ENCODE assay signal across 24 cellular contexts in the genomic region with DNA sequence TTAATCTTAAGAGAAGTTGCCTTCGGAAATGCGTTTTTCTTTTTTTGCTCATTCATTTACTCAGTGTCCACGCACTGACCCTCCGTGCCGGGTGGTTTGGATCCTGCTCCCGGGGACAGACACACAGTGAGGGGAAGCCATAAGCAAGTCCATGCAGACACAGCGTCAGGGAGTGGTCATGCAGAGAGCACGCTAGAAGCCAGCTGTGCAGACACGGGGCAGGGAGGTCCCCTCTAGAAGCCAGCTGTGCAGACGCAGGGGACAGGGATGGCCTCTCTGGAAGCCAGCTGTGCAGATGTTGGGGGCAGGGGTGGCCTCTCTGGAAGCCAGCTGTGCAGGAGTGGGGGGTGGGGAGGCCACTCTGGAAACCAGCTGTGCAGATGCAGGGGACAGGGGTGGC. TPM values are rescaled to one million over a fixed set of nuclear protein-coding genes. Genes with fewer than 3 reads are reported as not detected.
A peak's percentile ranks its signal among the peaks of the same experiment; 100 is the strongest.
DNase-seq lines count a peak whose midpoint lies in the region; ATAC-seq and TF ChIP-seq lines count a peak whose summit lies in the region.
"Had no signal": no experiment of that assay in that cellular context is flagged by ENCODE, and none has a peak within 500 bp of the region (broad histone marks: within the 10 kb centered on the region; RNA-seq: fewer than 3 reads in every experiment).

No MANE protein-coding gene starts in this region.

- DNase-seq in activated naive CD8-positive, alpha-beta T cell treated with anti-CD3 and anti-CD28 coated beads, Interleukin-2, amount 10 ng/mL, durations not matched to agents 7 days and 5 days = peak; percentile 15
- no peak for DNase-seq in activated naive CD8-positive, alpha-beta T cell treated with anti-CD3 and anti-CD28 coated beads for 36 hours
- DNase-seq in SK-N-MC (ENCODE audit: low read depth, low spot score) = no peak
- DNase-seq in left lung = peak; percentile 28 to 64
- DNase-seq in stomach = no peak
- no peak for DNase-seq in activated CD4-positive, alpha-beta T cell treated with anti-CD3 and anti-CD28 coated beads for 1 hour
- DNase-seq in COLO829 (ENCODE audit: low spot score) = no peak
- DNase-seq in Ammon's horn (ENCODE audit: low spot score) = no peak
- DNase-seq: activated CD4-positive, CD25-positive, alpha-beta regulatory T cell treated with anti-CD3 and anti-CD28 coated beads, Interleukin-2, amount 50 U/mL, for 72 hours; activated CD8-positive, alpha-beta T cell treated with anti-CD3 and anti-CD28 coated beads, Interleukin-2, amount 10 ng/mL, durations not matched to agents 7 days and 5 days; activated naive CD4-positive, alpha-beta T cell; effector CD8-positive, alpha-beta T cell; hippocampal formation; immature natural killer cell; mammary epithelial cell; NCI-H446 treated with DMSO at 0.1 percent for 48 hours; PC-3; stimulated activated CD4-positive, alpha-beta T cell treated with anti-CD3 and anti-CD28 coated beads, Interleukin-1b, Interleukin-23, amount 100 ng/mL, for 48 hours had no signal

- H3K4me1 ChIP-seq in left lung (peaks cover 7 to 13% of the 10 kb centered on the region in 2 donors), stomach (peaks cover 7 to 21% (median 12%) of the 10 kb centered on the region in 4 donors)

- H3K9me3 ChIP-seq in SK-N-MC (ENCODE audit: low read depth, low read length) (no peaks in the 10 kb centered on the region), left lung (no peaks in the 10 kb centered on the region), stomach (no peaks in the 10 kb centered on the region)
- H3K9me3 ChIP-seq: BLaER1 treated with 17β-estradiol and CSF1 and Interleukin-3, amounts not matched to agents 10 nM and 100 nM; breast epithelium; neutrophil; psoas muscle had no signal

- POLR2A ChIA-PET in activated naive CD8-positive, alpha-beta T cell treated with anti-CD3 and anti-CD28 coated beads, Interleukin-2, amount 10 ng/mL, durations not matched to agents 7 days and 5 days (lab: Charles Lee) = no interaction called here

- ATAC-seq in activated naive CD8-positive, alpha-beta T cell treated with anti-CD3 and anti-CD28 coated beads, Interleukin-2, amount 10 ng/mL, durations not matched to agents 7 days and 5 days (ENCODE audit: low read depth) = no peak
- ATAC-seq in left lung = no peak
- ATAC-seq: activated CD8-positive, alpha-beta T cell treated with anti-CD3 and anti-CD28 coated beads, Interleukin-2, amount 10 ng/mL, durations not matched to agents 7 days and 5 days; PC-3; psoas muscle had no signal

- TF ChIP-seq CTCF in left lung (IDR thresholded peaks at IDR 0.05) = no peak
- no peak for TF ChIP-seq CTCF in stomach (IDR thresholded peaks at IDR 0.05)

- H3K9ac ChIP-seq in SK-N-MC (ENCODE audit: insufficient read length) = no peak overlapping the region
- H3K9ac ChIP-seq: BLaER1 treated with 17β-estradiol and CSF1 and Interleukin-3, amounts not matched to agents 10 nM and 100 nM had no signal

- no peaks in the 10 kb centered on the region for H3K36me3 Mint-ChIP-seq in activated naive CD8-positive, alpha-beta T cell treated with anti-CD3 and anti-CD28 coated beads, Interleukin-2, amount 10 ng/mL, durations not matched to agents 7 days and 5 days
- peaks cover 2% of the 10 kb centered on the region for H3K36me3 Mint-ChIP-seq in activated naive CD8-positive, alpha-beta T cell treated with anti-CD3 and anti-CD28 coated beads for 36 hours
- H3K36me3 Mint-ChIP-seq: immature natural killer cell, type B pancreatic cell had no signal

- H3K4me1 Mint-ChIP-seq in activated naive CD8-positive, alpha-beta T cell treated with anti-CD3 and anti-CD28 coated beads, Interleukin-2, amount 10 ng/mL, durations not matched to agents 7 days and 5 days = peaks cover 7% of the 10 kb centered on the region
- peaks cover 10% of the 10 kb centered on the region for H3K4me1 Mint-ChIP-seq in activated naive CD8-positive, alpha-beta T cell treated with anti-CD3 and anti-CD28 coated beads for 36 hours

- H3K4me3 Mint-ChIP-seq in activated naive CD8-positive, alpha-beta T cell treated with anti-CD3 and anti-CD28 coated beads, Interleukin-2, amount 10 ng/mL, durations not matched to agents 7 days and 5 days = no peak overlapping the region
- no peak overlapping the region for H3K4me3 Mint-ChIP-seq in activated naive CD8-positive, alpha-beta T cell treated with anti-CD3 and anti-CD28 coated beads for 36 hours
- H3K4me3 Mint-ChIP-seq: activated CD8-positive, alpha-beta T cell treated with anti-CD3 and anti-CD28 coated beads, Interleukin-2, amount 10 ng/mL, durations not matched to agents 7 days and 5 days; immature natural killer cell; type B pancreatic cell had no signal

- H3K36me3 ChIP-seq in SK-N-MC (ENCODE audit: insufficient read depth, low read length) (no peaks in the 10 kb centered on the region), left lung (peaks cover 0 to 17% of the 10 kb centered on the region in 2 donors), stomach (peaks cover 0 to 39% (median 15%) of the 10 kb centered on the region in 4 donors)
- H3K36me3 ChIP-seq: breast epithelium, neutrophil had no signal

- WGBS in stomach, 5 donors = 51 to 74% (median 61%) methylated on average over 9 to 10 of the region's 10 CpGs

- TF ChIP-seq EP300 in stomach (IDR thresholded peaks at IDR 0.05) = no peak

- H3K27me3 Mint-ChIP-seq in activated naive CD8-positive, alpha-beta T cell treated with anti-CD3 and anti-CD28 coated beads, Interleukin-2, amount 10 ng/mL, durations not matched to agents 7 days and 5 days = no peaks in the 10 kb centered on the region
- H3K27me3 Mint-ChIP-seq in activated naive CD8-positive, alpha-beta T cell treated with anti-CD3 and anti-CD28 coated beads for 36 hours = no peaks in the 10 kb centered on the region
- H3K27me3 Mint-ChIP-seq: type B pancreatic cell had no signal

- H3K27me3 ChIP-seq in left lung = no peaks in the 10 kb centered on the region
- H3K27me3 ChIP-seq in stomach = no peaks in the 10 kb centered on the region
- H3K27me3 ChIP-seq: BLaER1 treated with 17β-estradiol and CSF1 and Interleukin-3, amounts not matched to agents 10 nM and 100 nM; breast epithelium; neutrophil had no signal

- no peak overlapping the region for H3K27ac Mint-ChIP-seq in activated naive CD8-positive, alpha-beta T cell treated with anti-CD3 and anti-CD28 coated beads, Interleukin-2, amount 10 ng/mL, durations not matched to agents 7 days and 5 days
- no peak overlapping the region for H3K27ac Mint-ChIP-seq in activated naive CD8-positive, alpha-beta T cell treated with anti-CD3 and anti-CD28 coated beads for 36 hours
- H3K27ac Mint-ChIP-seq: activated CD8-positive, alpha-beta T cell treated with anti-CD3 and anti-CD28 coated beads, Interleukin-2, amount 10 ng/mL, durations not matched to agents 7 days and 5 days; immature natural killer cell; type B pancreatic cell had no signal

- no peak for TF ChIP-seq POLR2A in stomach (IDR thresholded peaks at IDR 0.05)

- H3K9me3 Mint-ChIP-seq in activated naive CD8-positive, alpha-beta T cell treated with anti-CD3 and anti-CD28 coated beads, Interleukin-2, amount 10 ng/mL, durations not matched to agents 7 days and 5 days = no peaks in the 10 kb centered on the region
- H3K9me3 Mint-ChIP-seq in activated naive CD8-positive, alpha-beta T cell treated with anti-CD3 and anti-CD28 coated beads for 36 hours = no peaks in the 10 kb centered on the region
- H3K9me3 Mint-ChIP-seq: immature natural killer cell, type B pancreatic cell had no signal

- intact Hi-C loops in left lung (cut with DNase I) = no loop called here
- intact Hi-C loops in stomach (cut with DNase I; ENCODE audit: low total_unique reads) = no loop called here

- H3K4me3 ChIP-seq in SK-N-MC (0 out of 2 replicates have a peak overlapping the region, but pooled peaks have one; percentile 9), left lung (no peak overlapping the region), stomach (no peak overlapping the region)
- H3K4me3 ChIP-seq: BLaER1 treated with 17β-estradiol and CSF1 and Interleukin-3, amounts not matched to agents 10 nM and 100 nM; breast epithelium; psoas muscle; skin epidermis had no signal

- H3K27ac ChIP-seq in SK-N-MC (no peak overlapping the region), left lung (no peak overlapping the region), stomach (no peak overlapping the region)
- H3K27ac ChIP-seq: BLaER1 treated with 17β-estradiol and CSF1 and Interleukin-3, amounts not matched to agents 10 nM and 100 nM; breast epithelium; neutrophil; psoas muscle; skin epidermis had no signal

RNA-seq across cellular contexts. Expression of gene GAA, which starts 4.8 kb away (rescaled TPM):
- total RNA-seq in activated naive CD8-positive, alpha-beta T cell treated with anti-CD3 and anti-CD28 coated beads, Interleukin-2, amount 10 ng/mL, durations not matched to agents 7 days and 5 days = 10 to 100 TPM; 41.9 to 48.9 TPM
- 10 to 100 TPM; 39.3 to 43.9 TPM for total RNA-seq in activated naive CD8-positive, alpha-beta T cell treated with anti-CD3 and anti-CD28 coated beads for 36 hours
- 100 to 1,000 TPM in 1 of 2 donors, 10 to 100 TPM in 1; 85.7 to 105 TPM for total RNA-seq in left lung
- 10 to 100 TPM; 15.2 to 63.4 (median 27.2) TPM for total RNA-seq in stomach
- 10 to 100 TPM in 2 of 3 donors, 1 to 10 TPM in 1; 9.6 to 22.2 (median 21.4) TPM for polyA plus RNA-seq in stomach

RNA-seq across cellular contexts. Expression of gene EIF4A3, which starts 40.8 kb away (rescaled TPM):
- 100 to 1,000 TPM; 106 to 115 TPM for total RNA-seq in activated naive CD8-positive, alpha-beta T cell treated with anti-CD3 and anti-CD28 coated beads, Interleukin-2, amount 10 ng/mL, durations not matched to agents 7 days and 5 days
- total RNA-seq in activated naive CD8-positive, alpha-beta T cell treated with anti-CD3 and anti-CD28 coated beads for 36 hours = 100 to 1,000 TPM; 192 to 197 TPM
- total RNA-seq in left lung (10 to 100 TPM; 58.5 to 72.9 TPM), stomach (10 to 100 TPM; 17.5 to 78.2 (median 49.7) TPM)
- polyA plus RNA-seq in stomach = 10 to 100 TPM; 47.3 to 61.0 (median 48.7) TPM

Comparison
In these comparisons a context has a peak if more than half of its experiments do, and no peak if none do; other contexts are left out.
1. DNase-seq: peak in activated naive CD8-positive, alpha-beta T cell treated with anti-CD3 and anti-CD28 coated beads, Interleukin-2, amount 10 ng/mL, durations not matched to agents 7 days and 5 days (single experiment) and left lung (2 of 2); none in activated naive CD8-positive, alpha-beta T cell treated with anti-CD3 and anti-CD28 coated beads for 36 hours (single experiment), SK-N-MC (single experiment), stomach (single experiment), activated CD4-positive, alpha-beta T cell treated with anti-CD3 and anti-CD28 coated beads for 1 hour (single experiment), COLO829 (single experiment) and Ammon's horn (single experiment).